ENCODE assay signal across 17 cellular contexts in genomic region chr21:46118871-46119564, GRCh38. TPM values are rescaled to one million over a fixed set of nuclear protein-coding genes. Genes with fewer than 3 reads are reported as not detected.
A peak's percentile ranks its signal among the peaks of the same experiment; 100 is the strongest.
DNase-seq lines count a peak whose midpoint lies in the region; ATAC-seq and TF ChIP-seq lines count a peak whose summit lies in the region.
"Had no signal": no experiment of that assay in that cellular context is flagged by ENCODE, and none has a peak within 500 bp of the region (broad histone marks: within the 10 kb centered on the region; RNA-seq: fewer than 3 reads in every experiment).

No MANE protein-coding gene starts in this region.

- no peaks in the 10 kb centered on the region for H3K27me3 Mint-ChIP-seq in activated CD4-positive, alpha-beta T cell treated with anti-CD3 and anti-CD28 coated beads, Interleukin-2, amount 10 ng/mL, durations not matched to agents 7 days and 5 days
- H3K27me3 Mint-ChIP-seq in T-helper 17 cell = no peaks in the 10 kb centered on the region
- H3K27me3 Mint-ChIP-seq: IgD-negative memory B cell had no signal

- H3K4me1 ChIP-seq in sigmoid colon = no peaks in the 10 kb centered on the region
- H3K4me1 ChIP-seq in foreskin keratinocyte = no peaks in the 10 kb centered on the region
- H3K4me1 ChIP-seq: A549, gastrocnemius medialis, thyroid gland had no signal

- H3K36me3 Mint-ChIP-seq in activated CD4-positive, alpha-beta T cell treated with anti-CD3 and anti-CD28 coated beads, Interleukin-2, amount 10 ng/mL, durations not matched to agents 7 days and 5 days (ENCODE audit: low read depth) = peaks cover 2% of the 10 kb centered on the region
- H3K36me3 Mint-ChIP-seq in T-helper 17 cell (ENCODE audit: low read depth) = no peaks in the 10 kb centered on the region
- H3K36me3 Mint-ChIP-seq: IgD-negative memory B cell, naive B cell had no signal

- ATAC-seq in T-helper 17 cell (no peak), foreskin keratinocyte (no peak), GM19463 (IDR thresholded peaks at IDR 0.05; ENCODE audit: unreplicated experiment) (no peak)
- ATAC-seq: A549, gastrocnemius medialis had no signal

- TF ChIP-seq EP300 in sigmoid colon (IDR thresholded peaks at IDR 0.05) = no peak

- peak; percentile 1 for DNase-seq in activated CD4-positive, alpha-beta T cell treated with anti-CD3 and anti-CD28 coated beads for 48 hours
- no peak for DNase-seq in activated CD4-positive, alpha-beta T cell treated with anti-CD3 and anti-CD28 coated beads, Interleukin-2, amount 10 ng/mL, durations not matched to agents 7 days and 5 days
- DNase-seq in T-helper 17 cell = peak; percentile 2 to 6 (median 3)
- DNase-seq in islet precursor cell = peak; percentile 51
- peak; percentile 63 for DNase-seq in sigmoid colon
- DNase-seq in foreskin keratinocyte = no peak
- DNase-seq in HT-29 (ENCODE audit: low spot score) = no peak
- DNase-seq: naive B cell, NCI-H1436 treated with DMSO at 0.1 percent for 48 hours, NCI-H748 treated with DMSO at 0.1 percent for 48 hours, T1000 had no signal

- intact Hi-C loops in sigmoid colon (cut with DNase I) = no loop called here

- no peak for TF ChIP-seq POLR2A in sigmoid colon (IDR thresholded peaks at IDR 0.05)

- H3K27ac Mint-ChIP-seq in activated CD4-positive, alpha-beta T cell treated with anti-CD3 and anti-CD28 coated beads, Interleukin-2, amount 10 ng/mL, durations not matched to agents 7 days and 5 days = no peak overlapping the region
- H3K27ac Mint-ChIP-seq in T-helper 17 cell = no peak overlapping the region
- H3K27ac Mint-ChIP-seq: IgD-negative memory B cell, naive B cell had no signal

- no peaks in the 10 kb centered on the region for H3K9me3 ChIP-seq in T-helper 17 cell (ENCODE audit: control insufficient read depth, low read length, poor library complexity, severe bottlenecking)
- no peaks in the 10 kb centered on the region for H3K9me3 ChIP-seq in sigmoid colon
- H3K9me3 ChIP-seq: A549, gastrocnemius medialis, thyroid gland had no signal

- H3K27ac ChIP-seq in sigmoid colon (peak overlapping the region; percentile 36 to 63 (median 48)), foreskin keratinocyte (no peak overlapping the region)
- H3K27ac ChIP-seq: A549, gastrocnemius medialis, thyroid gland had no signal

- H3K4me1 Mint-ChIP-seq in activated CD4-positive, alpha-beta T cell treated with anti-CD3 and anti-CD28 coated beads, Interleukin-2, amount 10 ng/mL, durations not matched to agents 7 days and 5 days = no peaks in the 10 kb centered on the region
- no peaks in the 10 kb centered on the region for H3K4me1 Mint-ChIP-seq in T-helper 17 cell
- H3K4me1 Mint-ChIP-seq: IgD-negative memory B cell had no signal

- POLR2A ChIA-PET in activated CD4-positive, alpha-beta T cell treated with anti-CD3 and anti-CD28 coated beads, Interleukin-2, amount 10 ng/mL, durations not matched to agents 7 days and 5 days (lab: Charles Lee) = no interaction called here

- no peaks in the 10 kb centered on the region for H3K9me3 Mint-ChIP-seq in activated CD4-positive, alpha-beta T cell treated with anti-CD3 and anti-CD28 coated beads, Interleukin-2, amount 10 ng/mL, durations not matched to agents 7 days and 5 days

- H3K4me3 Mint-ChIP-seq in activated CD4-positive, alpha-beta T cell treated with anti-CD3 and anti-CD28 coated beads, Interleukin-2, amount 10 ng/mL, durations not matched to agents 7 days and 5 days = no peak overlapping the region
- no peak overlapping the region for H3K4me3 Mint-ChIP-seq in T-helper 17 cell
- H3K4me3 Mint-ChIP-seq: IgD-negative memory B cell, naive B cell had no signal

- no peaks in the 10 kb centered on the region for H3K27me3 ChIP-seq in sigmoid colon
- peaks cover 3% of the 10 kb centered on the region for H3K27me3 ChIP-seq in foreskin keratinocyte
- H3K27me3 ChIP-seq: gastrocnemius medialis, thyroid gland had no signal

- WGBS in sigmoid colon, 2 donors = 82 to 90% methylated on average over 14 of the region's 14 CpGs

- CTCF ChIA-PET in activated CD4-positive, alpha-beta T cell treated with anti-CD3 and anti-CD28 coated beads, Interleukin-2, amount 10 ng/mL, durations not matched to agents 7 days and 5 days (lab: Charles Lee) = no interaction called here

- TF ChIP-seq CTCF in sigmoid colon (IDR thresholded peaks at IDR 0.05) (no peak), foreskin keratinocyte (conservative IDR thresholded peaks at IDR 0.05) (no peak)

- H3K36me3 ChIP-seq in sigmoid colon = peaks cover 75 to 98% (median 96%) of the 10 kb centered on the region in 4 donors

- H3K4me3 ChIP-seq in sigmoid colon = no peak overlapping the region
- H3K4me3 ChIP-seq: A549, gastrocnemius medialis, thyroid gland had no signal

RNA-seq across cellular contexts. Expression of gene COL6A2, which starts 21.1 kb away (rescaled TPM):
- 1 to 10 TPM; 2.3 to 2.5 TPM for total RNA-seq in activated CD4-positive, alpha-beta T cell treated with anti-CD3 and anti-CD28 coated beads, Interleukin-2, amount 10 ng/mL, durations not matched to agents 7 days and 5 days
- total RNA-seq in T-helper 17 cell = 10 to 100 TPM; 15.1 to 19.8 TPM
- total RNA-seq in sigmoid colon = 1,000 to 10,000 TPM in 2 of 4 donors, 100 to 1,000 TPM in 2; 570 to 1,745 (median 1,082) TPM
- polyA plus RNA-seq in sigmoid colon = 100 to 1,000 TPM in 1 of 3 donors, 10 to 100 TPM in 2; 14.3 to 233 (median 37.8) TPM
- total RNA-seq in foreskin keratinocyte = 0.04 and 0.17 TPM in 2 replicates
- polyA plus RNA-seq in foreskin keratinocyte = 0.06 and 0.13 TPM in 2 replicates
- total RNA-seq in HT-29 (2014; rRNA removed; shearing (Covaris generic)) = not detected in 2 replicates

RNA-seq across cellular contexts. Expression of gene FTCD, which starts 36.4 kb away (rescaled TPM):
- total RNA-seq in activated CD4-positive, alpha-beta T cell treated with anti-CD3 and anti-CD28 coated beads, Interleukin-2, amount 10 ng/mL, durations not matched to agents 7 days and 5 days = not detected
- total RNA-seq in T-helper 17 cell = 1 to 10 TPM in 1 of 2 donors, not detected in 1; 1.1 TPM
- 1 to 10 TPM in 1 of 4 donors, not detected in 3; 1.4 TPM for total RNA-seq in sigmoid colon
- under 1 TPM in 1 of 3 donors, not detected in 2; 0.20 TPM for polyA plus RNA-seq in sigmoid colon
- not detected in 2 replicates for total RNA-seq in foreskin keratinocyte
- polyA plus RNA-seq in foreskin keratinocyte = not detected in 2 replicates
- total RNA-seq in HT-29 (2014; rRNA removed; shearing (Covaris generic)) = 0.33 TPM in 1 of 2 replicates, not detected in the other
- polyA plus RNA-seq: A549, IgD-negative memory B cell, keratinocyte had no signal

Comparison
In these comparisons a context has a peak if more than half of its experiments do, and no peak if none do; other contexts are left out.
1. DNase-seq: peak in activated CD4-positive, alpha-beta T cell treated with anti-CD3 and anti-CD28 coated beads for 48 hours (single experiment), T-helper 17 cell (3 of 3), islet precursor cell (single experiment) and sigmoid colon (single experiment); none in activated CD4-positive, alpha-beta T cell treated with anti-CD3 and anti-CD28 coated beads, Interleukin-2, amount 10 ng/mL, durations not matched to agents 7 days and 5 days (single experiment), foreskin keratinocyte (0 of 2) and HT-29 (single experiment).
2. RNA of gene COL6A2, which starts 21.1 kb away (total RNA-seq): 570 to 1,745 TPM in sigmoid colon; 15.1 to 19.8 TPM in T-helper 17 cell, 2.3 to 2.5 TPM in activated CD4-positive, alpha-beta T cell treated with anti-CD3 and anti-CD28 coated beads, Interleukin-2, amount 10 ng/mL, durations not matched to agents 7 days and 5 days, 0.04 to 0.17 TPM in foreskin keratinocyte and not detected in HT-29; every median in the first group is over 10 times any median in the second.